18 cellular contexts compared by ENCODE assay signal in the genomic region with DNA sequence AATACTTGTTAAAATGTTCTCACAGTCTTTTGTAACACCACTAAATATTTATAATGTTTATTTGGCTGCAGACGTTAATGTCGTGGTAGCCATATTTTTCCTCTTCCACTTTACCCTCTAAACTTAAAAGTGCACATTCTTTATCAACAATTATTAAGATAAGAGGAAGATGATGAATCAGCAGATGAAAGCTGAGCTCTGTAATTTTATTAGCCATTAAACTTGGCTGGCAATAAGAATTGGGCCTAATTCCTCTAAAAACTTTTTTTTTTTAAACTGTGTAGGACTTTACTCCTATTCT.
"Had no signal": no experiment of that assay in that cellular context is flagged by ENCODE, and none has a peak within 500 bp of the region (broad histone marks: within the 10 kb centered on the region; RNA-seq: fewer than 3 reads in every experiment).

No MANE protein-coding gene starts in this region.

- FAIRE-seq: colon, endothelial cell of umbilical vein had no signal

- H3K9me3 ChIP-seq: SJCRH30, thyroid gland had no signal

- ATAC-seq: activated CD8-positive, alpha-beta T cell treated with anti-CD3 and anti-CD28 coated beads for 36 hours; activated T-cell treated with anti-CD3 and anti-CD28 coated beads, Interleukin-2, amount 50 U/mL, for 72 hours; T-cell had no signal

- H3K36me3 ChIP-seq: SJCRH30, thyroid gland had no signal

- H3K27ac ChIP-seq: SJCRH30, VCaP had no signal

- H3K4me3 ChIP-seq: SJCRH30, thyroid gland had no signal

- H3K27me3 ChIP-seq: SJCRH30, thyroid gland had no signal

- DNase-seq: activated CD8-positive, alpha-beta memory T cell treated with anti-CD3 and anti-CD28 coated beads, Interleukin-2, amount 50 U/mL, for 4 hours; activated CD8-positive, alpha-beta T cell treated with anti-CD3 and anti-CD28 coated beads for 36 hours; activated gamma-delta T cell treated with Interleukin-2 at 50 U/mL for 16 hours; activated naive CD8-positive, alpha-beta T cell treated with anti-CD3 and anti-CD28 coated beads for 36 hours; activated T-cell treated with anti-CD3 and anti-CD28 coated beads, Interleukin-2, amount 50 U/mL, for 72 hours; aorta; immature natural killer cell; left colon; mammary epithelial cell; nephron progenitor cell; SJCRH30; stimulated activated CD4-positive, alpha-beta T cell treated with anti-CD3 and anti-CD28 coated beads, Interleukin-15, amount 100 ng/mL, for 24 hours; stimulated activated CD4-positive, alpha-beta T cell treated with anti-CD3 and anti-CD28 coated beads, Interleukin-4, amount 100 ng/mL, for 4 hours; T-cell; thyroid gland had no signal
